In genomic region chr11:44528103-44528502, GRCh38 we compare ENCODE assay signal across 22 cellular contexts. TPM values are rescaled to one million over a fixed set of nuclear protein-coding genes. Genes with fewer than 3 reads are reported as not detected.
DNase-seq lines count a peak whose midpoint lies in the region; ATAC-seq and TF ChIP-seq lines count a peak whose summit lies in the region.
"Had no signal": no experiment of that assay in that cellular context is flagged by ENCODE, and none has a peak within 500 bp of the region (broad histone marks: within the 10 kb centered on the region; RNA-seq: fewer than 3 reads in every experiment).

No MANE protein-coding gene starts in this region.

- no peaks in the 10 kb centered on the region for H3K9me3 ChIP-seq in CD8-positive, alpha-beta memory T cell (ENCODE audit: low read length)
- H3K9me3 ChIP-seq in mucosa of descending colon = no peaks in the 10 kb centered on the region
- H3K9me3 ChIP-seq: heart right ventricle, tibial nerve had no signal

- H3K27ac Mint-ChIP-seq in CD8-positive, alpha-beta memory T cell = no peak overlapping the region
- H3K27ac Mint-ChIP-seq: activated B cell treated with CpG ODN at 0.5 μM for 24 hours had no signal

- no peaks in the 10 kb centered on the region for H3K4me1 ChIP-seq in CD8-positive, alpha-beta memory T cell (ENCODE audit: insufficient read depth, low read length)
- no peaks in the 10 kb centered on the region for H3K4me1 ChIP-seq in mucosa of descending colon (ENCODE audit: low read depth)

- POLR2A ChIA-PET in CD8-positive, alpha-beta memory T cell (lab: Charles Lee) = no interaction called here

- no peak overlapping the region for H3K4me3 Mint-ChIP-seq in CD8-positive, alpha-beta memory T cell
- H3K4me3 Mint-ChIP-seq: activated B cell treated with CpG ODN at 0.5 μM for 24 hours; activated T-cell treated with anti-CD3 and anti-CD28 coated beads, Interleukin-2, amount 50 U/mL, for 4 hours; stimulated activated naive CD8-positive, alpha-beta T cell treated with anti-CD3 and anti-CD28 coated beads, Interleukin-15, amount 100 ng/mL, for 72 hours had no signal

- DNase-seq in DMS 273 (lab: John Stamatoyannopoulos, UW; ENCODE audit: unreplicated experiment) = peak; percentile 40
- no peak for DNase-seq in DMS 273 treated with DMSO at 0.1 percent for 48 hours (lab: John Stamatoyannopoulos, UW)
- DNase-seq in CD8-positive, alpha-beta memory T cell = no peak
- DNase-seq in SW480 (ENCODE audit: low spot score) = peak; percentile 38
- no peak for DNase-seq in mucosa of descending colon
- no peak for DNase-seq in dorsolateral prefrontal cortex
- DNase-seq in GM13976 (ENCODE audit: low spot score) = no peak
- no peak for DNase-seq in iPS-NIHi7 (ENCODE audit: extremely low spot score)
- DNase-seq: activated B cell treated with CpG ODN at 0.5 μM for 24 hours; activated naive CD4-positive, alpha-beta T cell treated with anti-CD3 and anti-CD28 coated beads, Interleukin-2, amount 50 U/mL, for 16 hours; activated T-cell treated with anti-CD3 and anti-CD28 coated beads, Interleukin-2, amount 50 U/mL, for 4 hours; AML-193; central memory CD4-positive, alpha-beta T cell; DND-41; heart right ventricle; NCI-H146; NCI-H2171; NCI-H526; stimulated activated CD4-positive, alpha-beta T cell treated with anti-CD3 and anti-CD28 coated beads, Interleukin-4, amount 100 ng/mL, for 1 hour; stimulated activated naive CD8-positive, alpha-beta T cell treated with anti-CD3 and anti-CD28 coated beads, Interleukin-15, amount 100 ng/mL, for 72 hours had no signal

- no peaks in the 10 kb centered on the region for H3K9me3 Mint-ChIP-seq in CD8-positive, alpha-beta memory T cell
- H3K9me3 Mint-ChIP-seq: activated B cell treated with CpG ODN at 0.5 μM for 24 hours; activated T-cell treated with anti-CD3 and anti-CD28 coated beads, Interleukin-2, amount 50 U/mL, for 4 hours; stimulated activated naive CD8-positive, alpha-beta T cell treated with anti-CD3 and anti-CD28 coated beads, Interleukin-15, amount 100 ng/mL, for 72 hours had no signal

- peaks cover 9 to 13% of the 10 kb centered on the region in 2 donors for H3K27me3 Mint-ChIP-seq in CD8-positive, alpha-beta memory T cell

- H3K36me3 Mint-ChIP-seq in CD8-positive, alpha-beta memory T cell = no peaks in the 10 kb centered on the region

- H3K4me1 Mint-ChIP-seq in CD8-positive, alpha-beta memory T cell = peaks cover 11 to 14% (median 12%) of the 10 kb centered on the region in 3 donors

- H3K27ac ChIP-seq in CD8-positive, alpha-beta memory T cell (ENCODE audit: low read depth, low read length) = peak overlapping the region; percentile 7
- H3K27ac ChIP-seq in dorsolateral prefrontal cortex = no peak overlapping the region
- H3K27ac ChIP-seq: 22Rv1, tibial nerve had no signal

- no peaks in the 10 kb centered on the region for H3K27me3 ChIP-seq in CD8-positive, alpha-beta memory T cell (ENCODE audit: insufficient read depth, low read length, poor library complexity, severe bottlenecking)
- H3K27me3 ChIP-seq in dorsolateral prefrontal cortex = peaks cover 0 to 7% (median 0%) of the 10 kb centered on the region in 45 donors
- H3K27me3 ChIP-seq: heart right ventricle, tibial nerve had no signal

- TF ChIP-seq CTCF in mucosa of descending colon (IDR thresholded peaks at IDR 0.05) (no peak), dorsolateral prefrontal cortex (IDR thresholded peaks at IDR 0.05 in 54 of 56, conservative IDR thresholded peaks at IDR 0.05 in 2 of 56; ENCODE audit: low read depth in 1 of 56, partially characterized antibody in 56 of 56) (no peak), GM13976 (IDR thresholded peaks at IDR 0.05; ENCODE audit: borderline replicate concordance, control extremely low read depth, extremely low read depth, insufficient read depth, missing control alignments) (no peak)

- ATAC-seq in mucosa of descending colon = peak; percentile 17
- ATAC-seq: activated T-cell treated with anti-CD3 and anti-CD28 coated beads, Interleukin-2, amount 50 U/mL, for 4 hours; stimulated activated naive CD8-positive, alpha-beta T cell treated with anti-CD3 and anti-CD28 coated beads, Interleukin-15, amount 100 ng/mL, for 72 hours had no signal

- H3K36me3 ChIP-seq in CD8-positive, alpha-beta memory T cell (ENCODE audit: insufficient read depth, low read length) = no peaks in the 10 kb centered on the region
- no peaks in the 10 kb centered on the region for H3K36me3 ChIP-seq in mucosa of descending colon (ENCODE audit: low read depth)
- H3K36me3 ChIP-seq: heart right ventricle, tibial nerve had no signal

- CTCF ChIA-PET in CD8-positive, alpha-beta memory T cell (lab: Charles Lee) = no interaction called here

- in situ Hi-C loops in GM13976 (cut with MboI; ENCODE audit: low sequenced_read_pairs, unreplicated experiment) = no loop called here

- intact Hi-C loops in mucosa of descending colon (cut with DNase I, micrococcal nuclease) (no loop called here), dorsolateral prefrontal cortex (cut with DNase I) (no loop called here)

- no peak overlapping the region for H3K4me3 ChIP-seq in CD8-positive, alpha-beta memory T cell (ENCODE audit: low read length)
- H3K4me3 ChIP-seq in mucosa of descending colon = no peak overlapping the region
- H3K4me3 ChIP-seq in dorsolateral prefrontal cortex = no peak overlapping the region
- H3K4me3 ChIP-seq: heart right ventricle, tibial nerve had no signal

RNA-seq across cellular contexts. Expression of gene CD82, which starts 37.4 kb away (rescaled TPM):
- total RNA-seq in CD8-positive, alpha-beta memory T cell = 100 to 1,000 TPM; 356 to 388 TPM
- 131 TPM for polyA plus RNA-seq in CD8-positive, alpha-beta memory T cell
- total RNA-seq in mucosa of descending colon (10 to 100 TPM; 27.2 to 43.2 (median 29.6) TPM), dorsolateral prefrontal cortex (100 to 1,000 TPM in 11 of 120 experiments, 10 to 100 TPM in 109; 22.6 to 179 (median 59.4) TPM)

Comparison
In these comparisons a context has a peak if more than half of its experiments do, and no peak if none do; other contexts are left out.
1. DNase-seq: peak in DMS 273 (single experiment) and SW480 (single experiment); none in DMS 273 treated with DMSO at 0.1 percent for 48 hours (single experiment), CD8-positive, alpha-beta memory T cell (0 of 5), mucosa of descending colon (0 of 3), dorsolateral prefrontal cortex (0 of 10), GM13976 (single experiment) and iPS-NIHi7 (single experiment).